ENCODE assay signal across 8 cellular contexts in genomic region chr16:85688586-85689284, GRCh38. TPM values are rescaled to one million over a fixed set of nuclear protein-coding genes. Genes with fewer than 3 reads are reported as not detected.
DNase-seq lines count a peak whose midpoint lies in the region; ATAC-seq lines count a peak whose summit lies in the region.

Gene GINS2 (minus strand): TSS chr16:85688954. CDS start chr16:85688898, 56 bp downstream.

- peak within 1 kb of the TSS; percentile 59 for H3K27ac ChIP-seq in iPS-18a (ENCODE audit: low read length)

- H3K36me3 ChIP-seq in iPS-18a (ENCODE audit: control insufficient read depth, low read depth, low read length) (peaks cover 11% of the 10 kb centered on the region), skeletal muscle satellite cell (ENCODE audit: insufficient read depth, low read length) (no peaks in the 10 kb centered on the region)

- no peaks in the 10 kb centered on the region for H3K27me3 ChIP-seq in iPS-18a (ENCODE audit: control insufficient read depth, insufficient read depth, low read length)
- peaks cover 4% of the 10 kb centered on the region for H3K27me3 ChIP-seq in skeletal muscle satellite cell (ENCODE audit: control insufficient read depth, insufficient read depth, low read length)

- H3K4me1 ChIP-seq in iPS-18a (ENCODE audit: control insufficient read depth, low read depth, low read length) (no peaks in the 10 kb centered on the region), skeletal muscle satellite cell (ENCODE audit: control insufficient read depth, insufficient read depth, low read length) (peaks cover 3% of the 10 kb centered on the region)

- H3K4me3 ChIP-seq in iPS-18a (ENCODE audit: low read length) (peak within 1 kb of the TSS; percentile 79), skeletal muscle satellite cell (ENCODE audit: low read length) (peak within 1 kb of the TSS; percentile 72)

- no peaks in the 10 kb centered on the region for H3K9me3 ChIP-seq in iPS-18a (ENCODE audit: control insufficient read depth, low read depth, low read length)
- no peaks in the 10 kb centered on the region for H3K9me3 ChIP-seq in skeletal muscle satellite cell (replicated peaks; ENCODE audit: low read length)

- peak within 1 kb of the TSS; percentile 94 for H3K4me2 ChIP-seq in skeletal muscle satellite cell (ENCODE audit: low read length)

- peak; percentile 94 for ATAC-seq in HG03039 (IDR thresholded peaks at IDR 0.05; ENCODE audit: unreplicated experiment)

- DNase-seq in NCI-H2081 (lab: John Stamatoyannopoulos, UW) = peak; percentile 84 to 88
- no peak for DNase-seq in NCI-H2081 treated with DMSO at 0.1 percent for 48 hours (lab: John Stamatoyannopoulos, UW)
- DNase-seq in NCI-H2171 (lab: John Stamatoyannopoulos, UW) = peak; percentile 93
- peak; percentile 90 for DNase-seq in UCSD-AML1 (lab: John Stamatoyannopoulos, UW; ENCODE audit: unreplicated experiment)
- peak; percentile 20 for DNase-seq in brain pericyte (ENCODE audit: low read depth, low spot score)

- H3K9ac ChIP-seq in iPS-18a (ENCODE audit: low read length) (peak within 1 kb of the TSS; percentile 84), skeletal muscle satellite cell (ENCODE audit: low read depth, low read length) (peak within 1 kb of the TSS; percentile 73)

RNA-seq across cellular contexts. Expression of gene GINS2, which starts in this region (rescaled TPM):
- 12.2 TPM in 2 replicates for total RNA-seq in skeletal muscle satellite cell (2012; rRNA removed)
